In genomic region chr14:29317423-29317822, GRCh38 we compare ENCODE assay signal across 34 cellular contexts.
"Had no signal": no experiment of that assay in that cellular context is flagged by ENCODE, and none has a peak within 500 bp of the region (broad histone marks: within the 10 kb centered on the region; RNA-seq: fewer than 3 reads in every experiment).

No MANE protein-coding gene starts in this region.

- H3K27me3 ChIP-seq: MG63 had no signal

- H3K4me3 ChIP-seq: MG63 had no signal

- DNase-seq: Karpas-422, Kasumi-1, MG63, MM.1S, MV-4-11, NCI-H1048, NCI-H1092, NCI-H1092 treated with DMSO at 0.1 percent for 48 hours, NCI-H1105, NCI-H1105 treated with DMSO at 0.1 percent for 48 hours, NCI-H1417, NCI-H1417 treated with DMSO at 0.1 percent for 48 hours, NCI-H1436, NCI-H1436 treated with DMSO at 0.1 percent for 48 hours, NCI-H146, NCI-H1694, NCI-H1694 treated with DMSO at 0.1 percent for 48 hours, NCI-H187, NCI-H187 treated with DMSO at 0.1 percent for 48 hours, NCI-H1930, NCI-H2029, NCI-H2029 treated with DMSO at 0.1 percent for 48 hours, NCI-H2081, NCI-H2081 treated with DMSO at 0.1 percent for 48 hours, NCI-H2107, NCI-H2171, NCI-H2171 treated with DMSO at 0.1 percent for 48 hours, NCI-H2227 treated with DMSO at 0.1 percent for 48 hours, NCI-H226, NCI-H345, NCI-H446, NCI-H446 treated with DMSO at 0.1 percent for 48 hours, NCI-H510A, NCI-H510A treated with DMSO at 0.1 percent for 48 hours had no signal

- H3K9me3 ChIP-seq: MG63 had no signal

- H3K36me3 ChIP-seq: MG63 had no signal
